In the genomic region with DNA sequence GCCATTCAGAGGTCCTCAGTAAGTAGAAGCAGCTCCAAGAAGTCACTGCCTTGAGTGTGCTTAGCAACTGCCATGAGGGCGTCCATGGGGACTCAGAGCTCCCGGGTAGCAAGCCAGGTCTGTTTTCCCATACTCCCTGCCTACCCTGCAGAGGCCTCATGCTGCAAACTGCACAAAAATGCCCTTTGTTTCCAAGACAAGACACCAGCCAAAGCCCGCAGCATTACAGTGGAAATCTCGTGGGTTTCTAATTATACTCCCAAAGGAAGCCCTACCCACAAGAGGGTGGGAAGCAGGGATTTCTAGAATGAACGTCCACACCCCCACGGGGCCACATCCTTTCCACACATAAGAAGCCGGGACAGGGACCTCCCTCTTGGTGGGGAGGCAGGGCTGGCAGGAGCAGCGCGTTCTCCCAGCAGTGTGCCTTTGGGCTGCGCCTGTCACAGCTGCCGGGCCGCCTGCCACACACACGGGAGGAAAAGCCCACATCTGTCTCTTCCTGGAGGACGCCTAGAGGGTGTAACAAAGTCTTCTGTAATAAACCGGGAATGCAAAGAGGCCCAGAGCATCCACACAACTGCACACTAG, we compare ENCODE assay signal across 10 cellular contexts. TPM values are rescaled to one million over a fixed set of nuclear protein-coding genes. Genes with fewer than 3 reads are reported as not detected.
A peak's percentile ranks its signal among the peaks of the same experiment; 100 is the strongest.
DNase-seq lines count a peak whose midpoint lies in the region; ATAC-seq and TF ChIP-seq lines count a peak whose summit lies in the region.
"Had no signal": no experiment of that assay in that cellular context is flagged by ENCODE, and none has a peak within 500 bp of the region (broad histone marks: within the 10 kb centered on the region; RNA-seq: fewer than 3 reads in every experiment).

No MANE protein-coding gene starts in this region.

- peak in 14 of 56 donors; percentile 6 to 32 (median 18) for TF ChIP-seq CTCF in dorsolateral prefrontal cortex (IDR thresholded peaks at IDR 0.05 in 54 of 56, conservative IDR thresholded peaks at IDR 0.05 in 2 of 56; ENCODE audit: low read depth in 1 of 56, partially characterized antibody in 56 of 56)
- no peak for TF ChIP-seq CTCF in tibial artery (IDR thresholded peaks at IDR 0.05)

- no peaks in the 10 kb centered on the region for H3K36me3 Mint-ChIP-seq in activated CD4-positive, alpha-beta T cell treated with anti-CD3 and anti-CD28 coated beads for 36 hours (ENCODE audit: low read depth)

- peaks cover 0 to 37% (median 20%) of the 10 kb centered on the region in 4 donors for H3K4me1 ChIP-seq in tibial artery

- no peaks in the 10 kb centered on the region for H3K9me3 ChIP-seq in tibial artery
- H3K9me3 ChIP-seq: Peyer's patch had no signal

- no peaks in the 10 kb centered on the region for H3K9me3 Mint-ChIP-seq in activated CD4-positive, alpha-beta T cell treated with anti-CD3 and anti-CD28 coated beads for 36 hours (ENCODE audit: low read depth)

- H3K27ac Mint-ChIP-seq in activated CD4-positive, alpha-beta T cell treated with anti-CD3 and anti-CD28 coated beads for 36 hours: peak overlapping the region; percentile 25

- intact Hi-C loops in activated CD4-positive, alpha-beta T cell treated with anti-CD3 and anti-CD28 coated beads for 36 hours (cut with DNase I, micrococcal nuclease): loop anchor here in 1 of 2 experiments (2.0 to 10.0 kb wide), 2 partner anchors 282 to 920 kb away; no protein-coding TSS in a partner anchor
- intact Hi-C loops in dorsolateral prefrontal cortex (cut with DNase I): no loop called here
- intact Hi-C loops in tibial artery (cut with DNase I; ENCODE audit: low total_unique reads): no loop called here

- H3K27me3 Mint-ChIP-seq in activated CD4-positive, alpha-beta T cell treated with anti-CD3 and anti-CD28 coated beads for 36 hours: no peaks in the 10 kb centered on the region

- POLR2A ChIA-PET in activated CD4-positive, alpha-beta T cell treated with anti-CD3 and anti-CD28 coated beads for 36 hours (lab: Charles Lee): no interaction called here

- H3K4me1 Mint-ChIP-seq in activated CD4-positive, alpha-beta T cell treated with anti-CD3 and anti-CD28 coated beads for 36 hours: peaks cover 22% of the 10 kb centered on the region

- CTCF ChIA-PET in activated CD4-positive, alpha-beta T cell treated with anti-CD3 and anti-CD28 coated beads for 36 hours (lab: Charles Lee): no interaction called here

- no peak overlapping the region for H3K4me3 Mint-ChIP-seq in activated CD4-positive, alpha-beta T cell treated with anti-CD3 and anti-CD28 coated beads for 36 hours

- H3K4me3 ChIP-seq in dorsolateral prefrontal cortex (peak overlapping the region in 47 of 59 donors; percentile 2 to 53 (median 32)), tibial artery (peak overlapping the region in 1 of 2 donors; percentile 20)
- H3K4me3 ChIP-seq: Peyer's patch had no signal

- no peaks in the 10 kb centered on the region for H3K27me3 ChIP-seq in dorsolateral prefrontal cortex
- no peaks in the 10 kb centered on the region for H3K27me3 ChIP-seq in tibial artery
- H3K27me3 ChIP-seq: Peyer's patch had no signal

- no peak for DNase-seq in activated CD4-positive, alpha-beta T cell treated with anti-CD3 and anti-CD28 coated beads for 36 hours
- no peak for DNase-seq in activated CD4-positive, alpha-beta T cell treated with anti-CD3 and anti-CD28 coated beads, Interleukin-2, amount 50 U/mL, for 4 hours
- peak in 9 of 10 donors; percentile 57 to 85 (median 79) for DNase-seq in dorsolateral prefrontal cortex
- DNase-seq in midbrain (lab: John Stamatoyannopoulos, UW): peak; percentile 84
- peak in 1 of 2 donors; percentile 36 for DNase-seq in tibial artery
- no peak for DNase-seq in stimulated activated CD8-positive, alpha-beta memory T cell treated with anti-CD3 and anti-CD28 coated beads, Interleukin-4, amount 100 ng/mL, for 48 hours
- no peak for DNase-seq in NCI-H510A (lab: John Stamatoyannopoulos, UW)
- DNase-seq: AML-193 had no signal

- ATAC-seq in activated CD4-positive, alpha-beta T cell treated with anti-CD3 and anti-CD28 coated beads for 36 hours: no peak
- no peak for ATAC-seq in HG03280 (IDR thresholded peaks at IDR 0.05; ENCODE audit: unreplicated experiment)

- H3K36me3 ChIP-seq in tibial artery: peaks cover 0 to 1% (median 0%) of the 10 kb centered on the region in 3 donors
- H3K36me3 ChIP-seq: Peyer's patch had no signal

- peak overlapping the region; percentile 77 to 98 (median 94) for H3K27ac ChIP-seq in dorsolateral prefrontal cortex
- peak overlapping the region; percentile 20 to 36 for H3K27ac ChIP-seq in tibial artery

RNA-seq across cellular contexts. Expression of a gene that starts 31.1 kb away (rescaled TPM):
- 1 to 10 TPM; 4.0 to 4.9 TPM for total RNA-seq in activated CD4-positive, alpha-beta T cell treated with anti-CD3 and anti-CD28 coated beads for 36 hours
- 10 to 100 TPM; 17.4 to 51.5 (median 33.1) TPM for total RNA-seq in dorsolateral prefrontal cortex

Comparison
In these comparisons a context has a peak if more than half of its experiments do, and no peak if none do; other contexts are left out.
1. DNase-seq: peak in dorsolateral prefrontal cortex (9 of 10) and midbrain (single experiment); none in activated CD4-positive, alpha-beta T cell treated with anti-CD3 and anti-CD28 coated beads for 36 hours (single experiment), activated CD4-positive, alpha-beta T cell treated with anti-CD3 and anti-CD28 coated beads, Interleukin-2, amount 50 U/mL, for 4 hours (0 of 2), stimulated activated CD8-positive, alpha-beta memory T cell treated with anti-CD3 and anti-CD28 coated beads, Interleukin-4, amount 100 ng/mL, for 48 hours (single experiment) and NCI-H510A (single experiment).